Comparison of ENCODE assay signal across 2 cellular contexts in the genomic region with DNA sequence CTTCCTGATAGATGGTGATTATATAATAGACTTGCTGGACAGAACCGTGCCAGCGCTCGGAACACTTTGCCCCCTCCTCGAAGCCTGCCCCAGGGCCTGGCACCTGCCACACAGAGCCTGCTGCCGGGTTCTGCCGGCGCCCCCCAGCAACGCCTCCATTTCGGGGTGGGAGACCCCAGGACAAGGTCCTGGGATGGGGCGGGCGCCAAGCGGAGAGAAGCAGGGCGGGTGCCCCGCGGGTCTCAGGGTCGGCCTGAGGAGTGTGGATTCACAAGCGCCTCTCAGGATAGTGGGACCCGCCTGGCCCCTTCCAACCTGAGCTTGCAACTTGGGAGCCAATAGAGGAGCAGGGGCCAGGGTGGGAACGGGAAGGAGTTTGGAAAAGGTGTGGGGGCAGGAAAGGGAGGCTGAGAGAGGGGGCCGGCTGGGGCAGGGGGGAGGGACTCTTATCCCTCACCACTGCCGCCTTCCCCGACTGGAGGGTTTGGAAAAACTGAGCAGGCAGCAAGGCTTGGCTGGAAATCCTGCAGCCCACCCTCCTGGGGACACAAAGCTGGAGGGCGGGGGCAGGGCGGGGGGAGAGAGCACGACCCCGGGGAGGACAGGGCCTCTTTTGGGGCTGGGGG.
TF ChIP-seq lines count a peak whose summit lies in the region.

No MANE protein-coding gene starts in this region.

TF ChIP-seq in A549, 52 proteins besides CTCF, POLR2A, EP300 and RAD21 (continued from another document):
- TF ChIP-seq, protein P1, sequence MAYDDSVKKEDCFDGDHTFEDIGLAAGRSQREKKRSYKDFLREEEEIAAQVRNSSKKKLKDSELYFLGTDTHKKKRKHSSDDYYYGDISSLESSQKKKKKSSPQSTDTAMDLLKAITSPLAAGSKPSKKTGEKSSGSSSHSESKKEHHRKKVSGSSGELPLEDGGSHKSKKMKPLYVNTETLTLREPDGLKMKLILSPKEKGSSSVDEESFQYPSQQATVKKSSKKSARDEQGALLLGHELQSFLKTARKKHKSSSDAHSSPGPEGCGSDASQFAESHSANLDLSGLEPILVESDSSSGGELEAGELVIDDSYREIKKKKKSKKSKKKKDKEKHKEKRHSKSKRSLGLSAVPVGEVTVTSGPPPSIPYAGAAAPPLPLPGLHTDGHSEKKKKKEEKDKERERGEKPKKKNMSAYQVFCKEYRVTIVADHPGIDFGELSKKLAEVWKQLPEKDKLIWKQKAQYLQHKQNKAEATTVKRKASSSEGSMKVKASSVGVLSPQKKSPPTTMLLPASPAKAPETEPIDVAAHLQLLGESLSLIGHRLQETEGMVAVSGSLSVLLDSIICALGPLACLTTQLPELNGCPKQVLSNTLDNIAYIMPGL (CRISPR knock-in tag; IDR thresholded peaks at IDR 0.05; ENCODE audit: borderline replicate concordance), result no peak
- no peak for TF ChIP-seq ZC3H11A (IDR thresholded peaks at IDR 0.05)
- no peak for TF ChIP-seq ZFP36 (IDR thresholded peaks at IDR 0.05; ENCODE audit: borderline replicate concordance, partially characterized antibody)
- TF ChIP-seq, protein P2, sequence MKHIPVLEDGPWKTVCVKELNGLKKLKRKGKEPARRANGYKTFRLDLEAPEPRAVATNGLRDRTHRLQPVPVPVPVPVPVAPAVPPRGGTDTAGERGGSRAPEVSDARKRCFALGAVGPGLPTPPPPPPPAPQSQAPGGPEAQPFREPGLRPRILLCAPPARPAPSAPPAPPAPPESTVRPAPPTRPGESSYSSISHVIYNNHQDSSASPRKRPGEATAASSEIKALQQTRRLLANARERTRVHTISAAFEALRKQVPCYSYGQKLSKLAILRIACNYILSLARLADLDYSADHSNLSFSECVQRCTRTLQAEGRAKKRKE (CRISPR knock-in tag; IDR thresholded peaks at IDR 0.05; ENCODE audit: low read depth), result no peak
- TF ChIP-seq MAFK (IDR thresholded peaks at IDR 0.05; ENCODE audit: partially characterized antibody), result no peak
- no peak for TF ChIP-seq NFE2L2 (conservative IDR thresholded peaks at IDR 0.05; ENCODE audit: low read length)
- no peak for TF ChIP-seq TFCP2L1 (CRISPR knock-in tag; IDR thresholded peaks at IDR 0.05)
- no peak for TF ChIP-seq HEYL (CRISPR knock-in tag; IDR thresholded peaks at IDR 0.05)
- no peak for TF ChIP-seq EHF (CRISPR knock-in tag; IDR thresholded peaks at IDR 0.05)
- TF ChIP-seq, protein P3, sequence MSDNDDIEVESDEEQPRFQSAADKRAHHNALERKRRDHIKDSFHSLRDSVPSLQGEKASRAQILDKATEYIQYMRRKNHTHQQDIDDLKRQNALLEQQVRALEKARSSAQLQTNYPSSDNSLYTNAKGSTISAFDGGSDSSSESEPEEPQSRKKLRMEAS (IDR thresholded peaks at IDR 0.05), result no peak

TF ChIP-seq in neural cell, 6 proteins besides CTCF, POLR2A, EP300 and RAD21 (continued from another document):
- TF ChIP-seq, protein P4, sequence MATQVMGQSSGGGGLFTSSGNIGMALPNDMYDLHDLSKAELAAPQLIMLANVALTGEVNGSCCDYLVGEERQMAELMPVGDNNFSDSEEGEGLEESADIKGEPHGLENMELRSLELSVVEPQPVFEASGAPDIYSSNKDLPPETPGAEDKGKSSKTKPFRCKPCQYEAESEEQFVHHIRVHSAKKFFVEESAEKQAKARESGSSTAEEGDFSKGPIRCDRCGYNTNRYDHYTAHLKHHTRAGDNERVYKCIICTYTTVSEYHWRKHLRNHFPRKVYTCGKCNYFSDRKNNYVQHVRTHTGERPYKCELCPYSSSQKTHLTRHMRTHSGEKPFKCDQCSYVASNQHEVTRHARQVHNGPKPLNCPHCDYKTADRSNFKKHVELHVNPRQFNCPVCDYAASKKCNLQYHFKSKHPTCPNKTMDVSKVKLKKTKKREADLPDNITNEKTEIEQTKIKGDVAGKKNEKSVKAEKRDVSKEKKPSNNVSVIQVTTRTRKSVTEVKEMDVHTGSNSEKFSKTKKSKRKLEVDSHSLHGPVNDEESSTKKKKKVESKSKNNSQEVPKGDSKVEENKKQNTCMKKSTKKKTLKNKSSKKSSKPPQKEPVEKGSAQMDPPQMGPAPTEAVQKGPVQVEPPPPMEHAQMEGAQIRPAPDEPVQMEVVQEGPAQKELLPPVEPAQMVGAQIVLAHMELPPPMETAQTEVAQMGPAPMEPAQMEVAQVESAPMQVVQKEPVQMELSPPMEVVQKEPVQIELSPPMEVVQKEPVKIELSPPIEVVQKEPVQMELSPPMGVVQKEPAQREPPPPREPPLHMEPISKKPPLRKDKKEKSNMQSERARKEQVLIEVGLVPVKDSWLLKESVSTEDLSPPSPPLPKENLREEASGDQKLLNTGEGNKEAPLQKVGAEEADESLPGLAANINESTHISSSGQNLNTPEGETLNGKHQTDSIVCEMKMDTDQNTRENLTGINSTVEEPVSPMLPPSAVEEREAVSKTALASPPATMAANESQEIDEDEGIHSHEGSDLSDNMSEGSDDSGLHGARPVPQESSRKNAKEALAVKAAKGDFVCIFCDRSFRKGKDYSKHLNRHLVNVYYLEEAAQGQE (IDR thresholded peaks at IDR 0.05; ENCODE audit: borderline replicate concordance), result no peak
- TF ChIP-seq POLR2AphosphoS5 (IDR thresholded peaks at IDR 0.05), result no peak
